ENCODE assay signal across 26 cellular contexts in the genomic region with DNA sequence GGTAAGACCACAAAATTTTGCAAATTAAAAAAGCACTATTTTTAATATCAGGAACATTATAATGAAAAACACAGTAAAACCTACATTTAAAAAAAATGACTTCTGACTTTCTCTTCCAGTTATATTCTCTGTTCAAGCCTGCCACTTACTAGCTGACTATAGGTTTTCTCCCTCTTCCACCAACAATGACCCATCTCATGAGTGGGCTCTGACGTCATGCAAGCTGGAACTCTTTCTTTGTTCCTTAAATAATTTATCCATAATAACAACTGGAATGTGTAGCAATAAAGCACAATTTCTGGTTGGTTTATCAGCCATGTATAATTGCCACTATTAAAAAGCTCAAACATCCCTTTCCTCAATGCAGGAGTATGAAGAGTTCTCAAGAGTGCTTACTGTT.
"Had no signal": no experiment of that assay in that cellular context is flagged by ENCODE, and none has a peak within 500 bp of the region (broad histone marks: within the 10 kb centered on the region; RNA-seq: fewer than 3 reads in every experiment).

No MANE protein-coding gene starts in this region.

- H3K4me3 ChIP-seq: colonic mucosa, coronary artery, dorsolateral prefrontal cortex, esophagus muscularis mucosa, esophagus squamous epithelium, gastrocnemius medialis, gastroesophageal sphincter, heart left ventricle, heart right ventricle had no signal

- FAIRE-seq: colon, endometrium, endothelial cell of umbilical vein, frontal cortex had no signal

- H3K9me3 ChIP-seq: colonic mucosa, esophagus muscularis mucosa, esophagus squamous epithelium, gastrocnemius medialis, gastroesophageal sphincter had no signal

- DNase-seq: colonic mucosa; cortex of kidney; dermis blood vessel endothelial cell; dorsolateral prefrontal cortex; effector CD4-positive, alpha-beta T cell; effector CD8-positive, alpha-beta T cell; effector memory CD8-positive, alpha-beta T cell; endodermal cell; erythroblast; esophagus squamous epithelium; foreskin fibroblast; foreskin keratinocyte; gastrocnemius medialis; glutamatergic neuron; head of caudate nucleus; heart left ventricle; heart right ventricle had no signal

- H3K4me1 ChIP-seq: colonic mucosa, esophagus muscularis mucosa, esophagus squamous epithelium, foreskin keratinocyte, gastrocnemius medialis, gastroesophageal sphincter, heart left ventricle, heart right ventricle had no signal

- ATAC-seq: effector memory CD8-positive, alpha-beta T cell; esophagus mucosa; foreskin keratinocyte; gastrocnemius medialis; gastroesophageal sphincter; heart left ventricle; heart right ventricle had no signal

- H3K27me3 ChIP-seq: colonic mucosa, dorsolateral prefrontal cortex, esophagus muscularis mucosa, esophagus squamous epithelium, foreskin keratinocyte, gastrocnemius medialis, gastroesophageal sphincter, heart left ventricle, heart right ventricle had no signal

- H3K27ac ChIP-seq: colonic mucosa, coronary artery, dorsolateral prefrontal cortex, epithelial cell of prostate, esophagus muscularis mucosa, esophagus squamous epithelium, foreskin keratinocyte, gastrocnemius medialis, gastroesophageal sphincter, heart left ventricle, heart right ventricle had no signal

- H3K36me3 ChIP-seq: colonic mucosa, esophagus muscularis mucosa, esophagus squamous epithelium, gastrocnemius medialis, gastroesophageal sphincter, heart left ventricle, heart right ventricle had no signal
